ENCODE assay signal across 1 cellular context in the genomic region with DNA sequence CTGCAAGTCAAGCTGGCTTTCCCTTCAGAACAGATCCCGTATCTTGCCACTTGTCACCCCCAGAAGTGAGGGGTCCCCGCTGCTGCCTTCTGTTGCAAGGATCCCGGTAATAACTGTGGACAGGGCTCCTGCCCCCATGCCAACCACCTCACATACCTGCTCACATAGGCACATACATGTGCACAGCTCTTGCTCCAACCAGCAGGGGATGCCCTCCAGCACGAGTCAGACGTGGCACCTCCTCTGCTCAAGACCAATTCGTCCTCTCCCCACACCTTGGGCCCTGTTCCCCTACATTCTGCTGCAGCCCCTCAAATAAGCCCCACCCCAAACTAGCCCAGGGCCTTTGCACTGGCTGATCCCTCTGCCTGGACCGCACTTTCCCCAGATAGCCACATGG.
TF ChIP-seq lines count a peak whose summit lies in the region.

No MANE protein-coding gene starts in this region.

TF ChIP-seq in GM23338, 12 proteins besides CTCF, POLR2A, EP300 and RAD21 (continued from another document):
- TF ChIP-seq, protein P1, sequence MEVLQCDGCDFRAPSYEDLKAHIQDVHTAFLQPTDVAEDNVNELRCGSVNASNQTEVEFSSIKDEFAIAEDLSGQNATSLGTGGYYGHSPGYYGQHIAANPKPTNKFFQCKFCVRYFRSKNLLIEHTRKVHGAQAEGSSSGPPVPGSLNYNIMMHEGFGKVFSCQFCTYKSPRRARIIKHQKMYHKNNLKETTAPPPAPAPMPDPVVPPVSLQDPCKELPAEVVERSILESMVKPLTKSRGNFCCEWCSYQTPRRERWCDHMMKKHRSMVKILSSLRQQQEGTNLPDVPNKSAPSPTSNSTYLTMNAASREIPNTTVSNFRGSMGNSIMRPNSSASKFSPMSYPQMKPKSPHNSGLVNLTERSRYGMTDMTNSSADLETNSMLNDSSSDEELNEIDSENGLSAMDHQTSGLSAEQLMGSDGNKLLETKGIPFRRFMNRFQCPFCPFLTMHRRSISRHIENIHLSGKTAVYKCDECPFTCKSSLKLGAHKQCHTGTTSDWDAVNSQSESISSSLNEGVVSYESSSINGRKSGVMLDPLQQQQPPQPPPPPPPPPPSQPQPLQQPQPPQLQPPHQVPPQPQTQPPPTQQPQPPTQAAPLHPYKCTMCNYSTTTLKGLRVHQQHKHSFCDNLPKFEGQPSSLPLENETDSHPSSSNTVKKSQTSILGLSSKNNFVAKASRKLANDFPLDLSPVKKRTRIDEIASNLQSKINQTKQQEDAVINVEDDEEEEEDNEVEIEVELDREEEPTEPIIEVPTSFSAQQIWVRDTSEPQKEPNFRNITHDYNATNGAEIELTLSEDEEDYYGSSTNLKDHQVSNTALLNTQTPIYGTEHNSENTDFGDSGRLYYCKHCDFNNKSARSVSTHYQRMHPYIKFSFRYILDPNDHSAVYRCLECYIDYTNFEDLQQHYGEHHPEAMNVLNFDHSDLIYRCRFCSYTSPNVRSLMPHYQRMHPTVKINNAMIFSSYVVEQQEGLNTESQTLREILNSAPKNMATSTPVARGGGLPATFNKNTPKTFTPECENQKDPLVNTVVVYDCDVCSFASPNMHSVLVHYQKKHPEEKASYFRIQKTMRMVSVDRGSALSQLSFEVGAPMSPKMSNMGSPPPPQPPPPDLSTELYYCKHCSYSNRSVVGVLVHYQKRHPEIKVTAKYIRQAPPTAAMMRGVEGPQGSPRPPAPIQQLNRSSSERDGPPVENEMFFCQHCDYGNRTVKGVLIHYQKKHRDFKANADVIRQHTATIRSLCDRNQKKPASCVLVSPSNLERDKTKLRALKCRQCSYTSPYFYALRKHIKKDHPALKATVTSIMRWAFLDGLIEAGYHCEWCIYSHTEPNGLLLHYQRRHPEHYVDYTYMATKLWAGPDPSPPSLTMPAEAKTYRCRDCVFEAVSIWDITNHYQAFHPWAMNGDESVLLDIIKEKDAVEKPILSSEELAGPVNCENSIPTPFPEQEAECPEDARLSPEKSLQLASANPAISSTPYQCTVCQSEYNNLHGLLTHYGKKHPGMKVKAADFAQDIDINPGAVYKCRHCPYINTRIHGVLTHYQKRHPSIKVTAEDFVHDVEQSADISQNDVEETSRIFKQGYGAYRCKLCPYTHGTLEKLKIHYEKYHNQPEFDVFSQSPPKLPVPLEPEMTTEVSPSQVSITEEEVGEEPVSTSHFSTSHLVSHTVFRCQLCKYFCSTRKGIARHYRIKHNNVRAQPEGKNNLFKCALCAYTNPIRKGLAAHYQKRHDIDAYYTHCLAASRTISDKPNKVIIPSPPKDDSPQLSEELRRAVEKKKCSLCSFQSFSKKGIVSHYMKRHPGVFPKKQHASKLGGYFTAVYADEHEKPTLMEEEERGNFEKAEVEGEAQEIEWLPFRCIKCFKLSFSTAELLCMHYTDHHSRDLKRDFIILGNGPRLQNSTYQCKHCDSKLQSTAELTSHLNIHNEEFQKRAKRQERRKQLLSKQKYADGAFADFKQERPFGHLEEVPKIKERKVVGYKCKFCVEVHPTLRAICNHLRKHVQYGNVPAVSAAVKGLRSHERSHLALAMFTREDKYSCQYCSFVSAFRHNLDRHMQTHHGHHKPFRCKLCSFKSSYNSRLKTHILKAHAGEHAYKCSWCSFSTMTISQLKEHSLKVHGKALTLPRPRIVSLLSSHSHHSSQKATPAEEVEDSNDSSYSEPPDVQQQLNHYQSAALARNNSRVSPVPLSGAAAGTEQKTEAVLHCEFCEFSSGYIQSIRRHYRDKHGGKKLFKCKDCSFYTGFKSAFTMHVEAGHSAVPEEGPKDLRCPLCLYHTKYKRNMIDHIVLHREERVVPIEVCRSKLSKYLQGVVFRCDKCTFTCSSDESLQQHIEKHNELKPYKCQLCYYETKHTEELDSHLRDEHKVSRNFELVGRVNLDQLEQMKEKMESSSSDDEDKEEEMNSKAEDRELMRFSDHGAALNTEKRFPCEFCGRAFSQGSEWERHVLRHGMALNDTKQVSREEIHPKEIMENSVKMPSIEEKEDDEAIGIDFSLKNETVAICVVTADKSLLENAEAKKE (CRISPR knock-in tag; IDR thresholded peaks at IDR 0.05): no peak
- no peak for TF ChIP-seq JUNB (IDR thresholded peaks at IDR 0.05; ENCODE audit: unreplicated experiment)
- TF ChIP-seq, protein P2, sequence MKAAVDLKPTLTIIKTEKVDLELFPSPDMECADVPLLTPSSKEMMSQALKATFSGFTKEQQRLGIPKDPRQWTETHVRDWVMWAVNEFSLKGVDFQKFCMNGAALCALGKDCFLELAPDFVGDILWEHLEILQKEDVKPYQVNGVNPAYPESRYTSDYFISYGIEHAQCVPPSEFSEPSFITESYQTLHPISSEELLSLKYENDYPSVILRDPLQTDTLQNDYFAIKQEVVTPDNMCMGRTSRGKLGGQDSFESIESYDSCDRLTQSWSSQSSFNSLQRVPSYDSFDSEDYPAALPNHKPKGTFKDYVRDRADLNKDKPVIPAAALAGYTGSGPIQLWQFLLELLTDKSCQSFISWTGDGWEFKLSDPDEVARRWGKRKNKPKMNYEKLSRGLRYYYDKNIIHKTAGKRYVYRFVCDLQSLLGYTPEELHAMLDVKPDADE (IDR thresholded peaks at IDR 0.05): no peak
TF ChIP-seq in GM23338: peak in this region for 0.
